ENCODE assay signal across 16 cellular contexts in genomic region chr10:618229-618989, GRCh38.
DNase-seq lines count a peak whose midpoint lies in the region; ATAC-seq and TF ChIP-seq lines count a peak whose summit lies in the region.
"Had no signal": no experiment of that assay in that cellular context is flagged by ENCODE, and none has a peak within 500 bp of the region (broad histone marks: within the 10 kb centered on the region; RNA-seq: fewer than 3 reads in every experiment).

No MANE protein-coding gene starts in this region.

- no peak overlapping the region for H3K18ac ChIP-seq in IMR-90 (ENCODE audit: low read depth, low read length)

- H3K9me3 ChIP-seq in IMR-90 (ENCODE audit: control insufficient read depth, insufficient read depth, low read length) = no peaks in the 10 kb centered on the region
- H3K9me3 ChIP-seq in sigmoid colon = no peaks in the 10 kb centered on the region
- H3K9me3 ChIP-seq: upper lobe of right lung had no signal

- H3K9me1 ChIP-seq in IMR-90 (ENCODE audit: insufficient read depth, low read length) = peaks cover 54% of the 10 kb centered on the region

- 73% methylated on average over 3 of the region's 22 CpGs; no CpG with 5 or more reads in 1 of the 2 experiments for WGBS in IMR-90 (ENCODE audit: extremely low coverage in 2 of 2, insufficient read length in 1 of 2), 2 experiments
- 79 to 87% methylated on average over 22 of the region's 22 CpGs for WGBS in sigmoid colon, 2 donors

- H3K4me2 ChIP-seq in IMR-90 (ENCODE audit: low read depth, low read length) = no peak overlapping the region

- no TSS peak for BruUV-seq in IMR-90 (replicated peaks; lab: Mats Ljungman, UMichigan)

- no peak overlapping the region for H4K8ac ChIP-seq in IMR-90 (ENCODE audit: low read depth in 2 of 2, low read length in 2 of 2)

- ATAC-seq in IMR-90 (ENCODE audit: low read depth) (no peak), left lobe of liver (peak; percentile 81), GM21526 (IDR thresholded peaks at IDR 0.05; ENCODE audit: low FRiP score, unreplicated experiment) (no peak), GM18867 (IDR thresholded peaks at IDR 0.05; ENCODE audit: unreplicated experiment) (no peak), GM19467 (IDR thresholded peaks at IDR 0.05; ENCODE audit: unreplicated experiment) (no peak), HG03175 (IDR thresholded peaks at IDR 0.05; ENCODE audit: unreplicated experiment) (no peak)
- ATAC-seq: foreskin keratinocyte, left colon, SK-N-SH treated with all-trans-retinoic acid at 6 μM for 48 hours, upper lobe of right lung had no signal

- H3K4me1 ChIP-seq in IMR-90 (ENCODE audit: control insufficient read depth, insufficient read depth, low read length) (peaks cover 40% of the 10 kb centered on the region), sigmoid colon (peaks cover 0 to 97% (median 93%) of the 10 kb centered on the region in 4 donors)

- no peak for TF ChIP-seq CTCF in IMR-90 (conservative IDR thresholded peaks at IDR 0.05; ENCODE audit: low read depth, low read length)
- no peak for TF ChIP-seq CTCF in sigmoid colon (IDR thresholded peaks at IDR 0.05)

- no peak overlapping the region for H2AK5ac ChIP-seq in IMR-90 (ENCODE audit: low read depth, low read length)

- H3K9ac ChIP-seq in IMR-90 (ENCODE audit: low read depth, low read length) = no peak overlapping the region

- no peak overlapping the region; the same call in 1 of the 2 replicates for H3K23ac ChIP-seq in IMR-90 (ENCODE audit: low read depth, low read length)

- TF ChIP-seq EP300 in sigmoid colon (IDR thresholded peaks at IDR 0.05) = no peak

- dilution Hi-C loops in IMR-90 (cut with HindIII; ENCODE audit: low sequenced_read_pairs, unreplicated experiment) = no loop called here

- H3K27ac ChIP-seq in IMR-90 (ENCODE audit: insufficient read depth, low read length) = no peak overlapping the region
- peak overlapping the region; percentile 58 for H3K27ac ChIP-seq in caudate nucleus (ENCODE audit: low read depth, low read length)
- H3K27ac ChIP-seq in sigmoid colon = peak overlapping the region in 3 of 4 donors; percentile 57 to 93 (median 88)
- H3K27ac ChIP-seq: C4-2B, foreskin keratinocyte, upper lobe of right lung had no signal

- DNase-seq in IMR-90 (no peak), caudate nucleus (lab: John Stamatoyannopoulos, UW) (peak in 1 of 61 donors; percentile 24), left lobe of liver (ENCODE audit: low spot score) (no peak), sigmoid colon (no peak)
- DNase-seq: activated effector memory CD4-positive, alpha-beta T cell treated with Interleukin-2 at 50 U/mL for 16 hours; cortex of kidney; foreskin keratinocyte; left colon; T1000; upper lobe of right lung had no signal

- no peak overlapping the region for H4K5ac ChIP-seq in IMR-90 (ENCODE audit: low read depth, low read length)

- no peak overlapping the region for H2AFZ ChIP-seq in IMR-90 (replicated peaks; ENCODE audit: low read length, poor library complexity)

- no peak overlapping the region for H3K14ac ChIP-seq in IMR-90 (replicated peaks; ENCODE audit: low read depth, low read length)

- intact Hi-C loops in IMR-90 (cut with micrococcal nuclease) (no loop called here), sigmoid colon (cut with DNase I) (no loop called here)

- H3K4ac ChIP-seq in IMR-90 (ENCODE audit: low read depth, low read length) = no peak overlapping the region; the same call in 1 of the 2 replicates

- H3K27me3 ChIP-seq in IMR-90 (ENCODE audit: control insufficient read depth, insufficient read depth, low read length) = no peaks in the 10 kb centered on the region
- H3K27me3 ChIP-seq in sigmoid colon = no peaks in the 10 kb centered on the region
- H3K27me3 ChIP-seq: foreskin keratinocyte, upper lobe of right lung had no signal

- TF ChIP-seq RAD21 in IMR-90 (IDR thresholded peaks at IDR 0.05; ENCODE audit: low read length) = no peak

- no peak overlapping the region for H3K56ac ChIP-seq in IMR-90 (ENCODE audit: extremely low read depth, insufficient read depth, low read length)

- peaks cover 89% of the 10 kb centered on the region for H4K20me1 ChIP-seq in IMR-90 (ENCODE audit: insufficient read depth, low read length)

- H3K4me3 ChIP-seq in IMR-90 (ENCODE audit: insufficient read depth, low read depth, low read length) = no peak overlapping the region
- H3K4me3 ChIP-seq in sigmoid colon = no peak overlapping the region
- H3K4me3 ChIP-seq: upper lobe of right lung had no signal

- H2BK15ac ChIP-seq in IMR-90 (ENCODE audit: low read depth, low read length) = no peak overlapping the region

- H3K36me3 ChIP-seq in IMR-90 (ENCODE audit: control insufficient read depth, insufficient read depth, low read length) = peaks cover 2% of the 10 kb centered on the region; the same call in 1 of the 2 replicates
- H3K36me3 ChIP-seq in sigmoid colon = no peaks in the 10 kb centered on the region
- H3K36me3 ChIP-seq: upper lobe of right lung had no signal

- H3K79me1 ChIP-seq in IMR-90 (ENCODE audit: low read depth in 1 of 2, low read length in 2 of 2) = peaks cover 37 to 99% of the 10 kb centered on the region in 2 experiments

- H2BK5ac ChIP-seq in IMR-90 (ENCODE audit: low read depth, low read length, poor library complexity, severe bottlenecking) = no peak overlapping the region

- no peak overlapping the region for H2BK20ac ChIP-seq in IMR-90 (ENCODE audit: low read depth, low read length)

- in situ Hi-C loops in IMR-90 (cut with MboI; ENCODE audit: low sequenced_read_pairs) = no loop called here

- H4K91ac ChIP-seq in IMR-90 (ENCODE audit: insufficient read depth, low read depth, low read length) = peak overlapping the region; percentile 15; the same call in 1 of the 2 replicates

- H2BK120ac ChIP-seq in IMR-90 (ENCODE audit: low read depth, low read length) = no peak overlapping the region

- POLR2A ChIA-PET in IMR-90 (lab: Charles Lee; ENCODE audit: unreplicated experiment) = no interaction called here

- TF ChIP-seq POLR2A in IMR-90 (IDR thresholded peaks at IDR 0.05; ENCODE audit: low read depth, low read length) (no peak), sigmoid colon (IDR thresholded peaks at IDR 0.05) (no peak)

- no peak overlapping the region for H2AK9ac ChIP-seq in IMR-90 (replicated peaks; ENCODE audit: low read depth, low read length, poor library complexity)

- CTCF ChIA-PET in IMR-90 (lab: Yijun Ruan, JAX) = no interaction called here

TF ChIP-seq in IMR-90, 13 proteins besides CTCF, POLR2A, EP300 and RAD21:
- TF ChIP-seq CHD1 (IDR thresholded peaks at IDR 0.05; ENCODE audit: low read depth, low read length) (no peak), MAZ (IDR thresholded peaks at IDR 0.05; ENCODE audit: borderline replicate concordance, low read depth, low read length) (no peak)
